8 cellular contexts compared by ENCODE assay signal in the genomic region with DNA sequence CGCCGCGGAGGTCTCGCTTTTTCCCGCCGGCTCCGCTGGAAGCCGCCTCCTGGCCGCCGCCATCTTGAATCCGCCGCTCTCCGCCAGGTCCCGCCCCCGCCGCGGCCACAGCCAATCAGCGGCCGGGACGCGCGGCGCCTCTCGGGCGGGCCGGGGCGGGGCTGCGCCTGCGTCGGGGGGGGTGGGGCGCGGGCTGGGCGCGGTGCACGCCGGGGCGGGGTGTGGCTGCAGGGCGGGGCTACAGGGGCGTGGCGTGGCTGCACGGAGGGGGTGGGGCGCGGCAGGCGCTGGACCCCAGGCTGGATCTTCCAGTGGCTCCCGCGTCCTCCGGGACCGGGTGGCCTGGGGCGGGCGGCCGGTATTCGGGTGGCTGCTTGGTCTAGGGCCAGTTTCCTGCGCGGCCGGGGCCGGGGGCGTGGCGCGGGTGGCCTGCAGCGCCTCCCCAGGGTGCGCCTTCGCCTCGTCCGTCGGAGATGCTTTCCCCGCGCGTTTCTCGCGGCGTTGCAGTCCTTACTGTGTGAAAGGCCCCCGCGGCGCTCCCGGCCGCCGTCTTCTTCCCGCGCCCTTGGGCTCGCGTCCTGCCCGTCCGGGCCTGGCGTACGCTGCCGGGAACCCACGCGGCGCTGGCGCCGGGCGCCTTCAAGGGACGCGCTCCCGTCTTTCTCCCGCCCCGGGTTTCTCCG. TPM values are rescaled to one million over a fixed set of nuclear protein-coding genes. Genes with fewer than 3 reads are reported as not detected.
DNase-seq lines count a peak whose midpoint lies in the region; ATAC-seq and TF ChIP-seq lines count a peak whose summit lies in the region.

No MANE protein-coding gene starts in this region.

- no peaks in the 10 kb centered on the region for H3K27me3 Mint-ChIP-seq in stimulated activated naive CD8-positive, alpha-beta T cell treated with anti-CD3 and anti-CD28 coated beads, Interleukin-15, Interleukin-2, amounts not matched to agents 100 ng/mL and 50 ng/mL, for 24 hours

- no peaks in the 10 kb centered on the region for H3K9me3 Mint-ChIP-seq in stimulated activated naive CD8-positive, alpha-beta T cell treated with anti-CD3 and anti-CD28 coated beads, Interleukin-15, Interleukin-2, amounts not matched to agents 100 ng/mL and 50 ng/mL, for 24 hours

- peak overlapping the region; percentile 88 for H3K4me2 ChIP-seq in KMS-11
- H3K4me2 ChIP-seq in neural cell (ENCODE audit: low read length), result peak overlapping the region; percentile 49

- H3K79me2 ChIP-seq in KMS-11 (ENCODE audit: insufficient read depth, low read depth), result peaks cover 75% of the 10 kb centered on the region
- H3K79me2 ChIP-seq in neural cell (replicated peaks; ENCODE audit: insufficient read depth, low read length), result peaks cover 49% of the 10 kb centered on the region

- no peak for TF ChIP-seq EP300 in neural cell (conservative IDR thresholded peaks at IDR 0.05; ENCODE audit: poor library complexity, severe bottlenecking)

- peak overlapping the region; percentile 53 for H2AFZ ChIP-seq in KMS-11 (ENCODE audit: low read depth)
- H2AFZ ChIP-seq in neural cell (ENCODE audit: low read depth, low read length), result peak overlapping the region; percentile 56

- no peak overlapping the region for H3K4me3 ChIP-seq in KMS-11 (IDR thresholded peaks at IDR 0.05; ENCODE audit: insufficient read depth, low read depth, low read length)
- peak overlapping the region; percentile 83 for H3K4me3 ChIP-seq in neural cell (ENCODE audit: low read length)

- H4K20me1 ChIP-seq in KMS-11 (ENCODE audit: insufficient read depth), result peaks cover 6% of the 10 kb centered on the region
- H4K20me1 ChIP-seq in neural cell (ENCODE audit: insufficient read depth), result no peaks in the 10 kb centered on the region

- ATAC-seq in GM21786 (IDR thresholded peaks at IDR 0.05; ENCODE audit: unreplicated experiment), result peak; percentile 52

- H3K27ac ChIP-seq in KMS-11 (peak overlapping the region; percentile 91), neural cell (ENCODE audit: low read length) (peak overlapping the region; percentile 87)

- H3K4me1 ChIP-seq in KMS-11 (ENCODE audit: low read depth, poor library complexity, severe bottlenecking), result peaks cover 33% of the 10 kb centered on the region

- H3K36me3 Mint-ChIP-seq in stimulated activated naive CD8-positive, alpha-beta T cell treated with anti-CD3 and anti-CD28 coated beads, Interleukin-15, Interleukin-2, amounts not matched to agents 100 ng/mL and 50 ng/mL, for 24 hours (ENCODE audit: low read depth), result peaks cover 53% of the 10 kb centered on the region

- no peak for TF ChIP-seq RAD21 in neural cell (conservative IDR thresholded peaks at IDR 0.05)

- TF ChIP-seq CTCF in KMS-11 (conservative IDR thresholded peaks at IDR 0.05; ENCODE audit: low read depth, low read length) (no peak), neural cell (IDR thresholded peaks at IDR 0.05; ENCODE audit: poor library complexity, severe bottlenecking) (peak; percentile 42)

- no peaks in the 10 kb centered on the region for H3F3A ChIP-seq in neural cell (ENCODE audit: insufficient read depth, low read length, poor library complexity, severe bottlenecking)

- no peaks in the 10 kb centered on the region for H3K27me3 ChIP-seq in KMS-11 (ENCODE audit: insufficient read depth, low read depth)
- no peaks in the 10 kb centered on the region for H3K27me3 ChIP-seq in neural cell (ENCODE audit: insufficient read depth, low read depth, low read length)

- peaks cover 36% of the 10 kb centered on the region for H3K4me1 Mint-ChIP-seq in stimulated activated naive CD8-positive, alpha-beta T cell treated with anti-CD3 and anti-CD28 coated beads, Interleukin-15, Interleukin-2, amounts not matched to agents 100 ng/mL and 50 ng/mL, for 24 hours (ENCODE audit: low read depth)

- no peak overlapping the region for H3K27ac Mint-ChIP-seq in stimulated activated naive CD8-positive, alpha-beta T cell treated with anti-CD3 and anti-CD28 coated beads, Interleukin-15, Interleukin-2, amounts not matched to agents 100 ng/mL and 50 ng/mL, for 24 hours

- no peaks in the 10 kb centered on the region for H3K9me2 ChIP-seq in neural cell (ENCODE audit: insufficient read depth, low read length)

- no peaks in the 10 kb centered on the region for H3K9me3 ChIP-seq in neural cell (ENCODE audit: low read length)

- H3K4me3 Mint-ChIP-seq in stimulated activated naive CD8-positive, alpha-beta T cell treated with anti-CD3 and anti-CD28 coated beads, Interleukin-15, Interleukin-2, amounts not matched to agents 100 ng/mL and 50 ng/mL, for 24 hours, result peak overlapping the region; percentile 95

- peak overlapping the region; percentile 94 for H3K9ac ChIP-seq in KMS-11
- H3K9ac ChIP-seq in neural cell (ENCODE audit: low read length), result peak overlapping the region; percentile 85

- H3K36me3 ChIP-seq in KMS-11 (ENCODE audit: insufficient read depth), result peaks cover 4% of the 10 kb centered on the region; the same call in 1 of the 2 replicates
- no peaks in the 10 kb centered on the region for H3K36me3 ChIP-seq in neural cell (ENCODE audit: insufficient read depth, low read length)

- DNase-seq in Daoy (ENCODE audit: low read depth), result peak; percentile 93
- peak; percentile 76 for DNase-seq in RPMI7951 (ENCODE audit: low read depth)
- peak; percentile 81 for DNase-seq in activated T-helper 9 cell treated with anti-CD3 and anti-CD28 coated beads, Interleukin-2, amount 50 U/mL, for 16 hours (ENCODE audit: low read depth)
- DNase-seq in fibroblast of the conjunctiva (ENCODE audit: low read depth), result peak; percentile 66

TF ChIP-seq in neural cell, 6 proteins besides CTCF, POLR2A, EP300 and RAD21:
- TF ChIP-seq MXI1 (conservative IDR thresholded peaks at IDR 0.05; ENCODE audit: poor library complexity, severe bottlenecking), result no peak
- peak; percentile 7 for TF ChIP-seq SMC3 (conservative IDR thresholded peaks at IDR 0.05; ENCODE audit: poor library complexity)
- peak; percentile 7 for TF ChIP-seq TAF1 (IDR thresholded peaks at IDR 0.05; ENCODE audit: low read depth)
- TF ChIP-seq, protein P1, sequence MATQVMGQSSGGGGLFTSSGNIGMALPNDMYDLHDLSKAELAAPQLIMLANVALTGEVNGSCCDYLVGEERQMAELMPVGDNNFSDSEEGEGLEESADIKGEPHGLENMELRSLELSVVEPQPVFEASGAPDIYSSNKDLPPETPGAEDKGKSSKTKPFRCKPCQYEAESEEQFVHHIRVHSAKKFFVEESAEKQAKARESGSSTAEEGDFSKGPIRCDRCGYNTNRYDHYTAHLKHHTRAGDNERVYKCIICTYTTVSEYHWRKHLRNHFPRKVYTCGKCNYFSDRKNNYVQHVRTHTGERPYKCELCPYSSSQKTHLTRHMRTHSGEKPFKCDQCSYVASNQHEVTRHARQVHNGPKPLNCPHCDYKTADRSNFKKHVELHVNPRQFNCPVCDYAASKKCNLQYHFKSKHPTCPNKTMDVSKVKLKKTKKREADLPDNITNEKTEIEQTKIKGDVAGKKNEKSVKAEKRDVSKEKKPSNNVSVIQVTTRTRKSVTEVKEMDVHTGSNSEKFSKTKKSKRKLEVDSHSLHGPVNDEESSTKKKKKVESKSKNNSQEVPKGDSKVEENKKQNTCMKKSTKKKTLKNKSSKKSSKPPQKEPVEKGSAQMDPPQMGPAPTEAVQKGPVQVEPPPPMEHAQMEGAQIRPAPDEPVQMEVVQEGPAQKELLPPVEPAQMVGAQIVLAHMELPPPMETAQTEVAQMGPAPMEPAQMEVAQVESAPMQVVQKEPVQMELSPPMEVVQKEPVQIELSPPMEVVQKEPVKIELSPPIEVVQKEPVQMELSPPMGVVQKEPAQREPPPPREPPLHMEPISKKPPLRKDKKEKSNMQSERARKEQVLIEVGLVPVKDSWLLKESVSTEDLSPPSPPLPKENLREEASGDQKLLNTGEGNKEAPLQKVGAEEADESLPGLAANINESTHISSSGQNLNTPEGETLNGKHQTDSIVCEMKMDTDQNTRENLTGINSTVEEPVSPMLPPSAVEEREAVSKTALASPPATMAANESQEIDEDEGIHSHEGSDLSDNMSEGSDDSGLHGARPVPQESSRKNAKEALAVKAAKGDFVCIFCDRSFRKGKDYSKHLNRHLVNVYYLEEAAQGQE (IDR thresholded peaks at IDR 0.05; ENCODE audit: borderline replicate concordance), result no peak
- TF ChIP-seq POLR2AphosphoS5 (IDR thresholded peaks at IDR 0.05), result peak; percentile 81
- no peak for TF ChIP-seq EZH2 (IDR thresholded peaks at IDR 0.05; ENCODE audit: borderline replicate concordance, insufficient read depth, low read length, poor library complexity, severe bottlenecking)
TF ChIP-seq in neural cell: peak in this region for 3.

RNA-seq across cellular contexts. Expression of gene PCNT, which starts 0.6 kb away (rescaled TPM):
- total RNA-seq in Daoy (2014; rRNA removed; shearing (Covaris generic)), result 20.4 and 32.0 TPM in 2 replicates
- total RNA-seq in RPMI7951 (2014; rRNA removed; shearing (Covaris generic)), result 11.7 and 13.6 TPM in 2 replicates
- 28.2 and 45.1 TPM in 2 replicates for polyA plus RNA-seq in neural cell
- 27.3 and 32.0 TPM in 2 replicates for polyA minus RNA-seq in neural cell

RNA-seq across cellular contexts. Expression of gene C21orf58, which starts 0.9 kb away (rescaled TPM):
- total RNA-seq in Daoy (2014; rRNA removed; shearing (Covaris generic)), result 12.4 and 16.9 TPM in 2 replicates
- total RNA-seq in RPMI7951 (2014; rRNA removed; shearing (Covaris generic)), result 8.9 TPM in 2 replicates
- 2.8 and 3.0 TPM in 2 replicates for polyA plus RNA-seq in neural cell
- polyA minus RNA-seq in neural cell, result 3.7 and 5.0 TPM in 2 replicates

RNA-seq across cellular contexts. Expression of gene YBEY, which starts 38.4 kb away (rescaled TPM):
- total RNA-seq in Daoy (2014; rRNA removed; shearing (Covaris generic)), result 21.4 and 25.8 TPM in 2 replicates
- total RNA-seq in RPMI7951 (2014; rRNA removed; shearing (Covaris generic)), result 9.9 and 18.5 TPM in 2 replicates
- 88.4 and 95.3 TPM in 2 replicates for polyA plus RNA-seq in neural cell
- polyA minus RNA-seq in neural cell, result 22.2 and 28.7 TPM in 2 replicates

RNA-seq across cellular contexts. Expression of gene MCM3AP, which starts 39.1 kb away (rescaled TPM):
- 72.7 and 100.0 TPM in 2 replicates for total RNA-seq in Daoy (2014; rRNA removed; shearing (Covaris generic))
- total RNA-seq in RPMI7951 (2014; rRNA removed; shearing (Covaris generic)), result 27.5 and 37.5 TPM in 2 replicates
- 74.2 and 90.7 TPM in 2 replicates for polyA plus RNA-seq in neural cell
- polyA minus RNA-seq in neural cell, result 102 and 105 TPM in 2 replicates
